In genomic region chr2:25608718-25609117, GRCh38 we compare ENCODE assay signal across 1 cellular context.
TF ChIP-seq lines count a peak whose summit lies in the region.

No MANE protein-coding gene starts in this region.

TF ChIP-seq in HepG2, 621 proteins besides CTCF, POLR2A, EP300 and RAD21:
- TF ChIP-seq, protein P1, sequence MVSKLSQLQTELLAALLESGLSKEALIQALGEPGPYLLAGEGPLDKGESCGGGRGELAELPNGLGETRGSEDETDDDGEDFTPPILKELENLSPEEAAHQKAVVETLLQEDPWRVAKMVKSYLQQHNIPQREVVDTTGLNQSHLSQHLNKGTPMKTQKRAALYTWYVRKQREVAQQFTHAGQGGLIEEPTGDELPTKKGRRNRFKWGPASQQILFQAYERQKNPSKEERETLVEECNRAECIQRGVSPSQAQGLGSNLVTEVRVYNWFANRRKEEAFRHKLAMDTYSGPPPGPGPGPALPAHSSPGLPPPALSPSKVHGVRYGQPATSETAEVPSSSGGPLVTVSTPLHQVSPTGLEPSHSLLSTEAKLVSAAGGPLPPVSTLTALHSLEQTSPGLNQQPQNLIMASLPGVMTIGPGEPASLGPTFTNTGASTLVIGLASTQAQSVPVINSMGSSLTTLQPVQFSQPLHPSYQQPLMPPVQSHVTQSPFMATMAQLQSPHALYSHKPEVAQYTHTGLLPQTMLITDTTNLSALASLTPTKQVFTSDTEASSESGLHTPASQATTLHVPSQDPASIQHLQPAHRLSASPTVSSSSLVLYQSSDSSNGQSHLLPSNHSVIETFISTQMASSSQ (IDR thresholded peaks at IDR 0.05; ENCODE audit: low read depth) = peak; percentile 34; the same call in 1 of the 2 replicates
- TF ChIP-seq, protein P1 (CRISPR knock-in tag; IDR thresholded peaks at IDR 0.05; ENCODE audit: borderline replicate concordance) = no peak
- TF ChIP-seq, protein P2, sequence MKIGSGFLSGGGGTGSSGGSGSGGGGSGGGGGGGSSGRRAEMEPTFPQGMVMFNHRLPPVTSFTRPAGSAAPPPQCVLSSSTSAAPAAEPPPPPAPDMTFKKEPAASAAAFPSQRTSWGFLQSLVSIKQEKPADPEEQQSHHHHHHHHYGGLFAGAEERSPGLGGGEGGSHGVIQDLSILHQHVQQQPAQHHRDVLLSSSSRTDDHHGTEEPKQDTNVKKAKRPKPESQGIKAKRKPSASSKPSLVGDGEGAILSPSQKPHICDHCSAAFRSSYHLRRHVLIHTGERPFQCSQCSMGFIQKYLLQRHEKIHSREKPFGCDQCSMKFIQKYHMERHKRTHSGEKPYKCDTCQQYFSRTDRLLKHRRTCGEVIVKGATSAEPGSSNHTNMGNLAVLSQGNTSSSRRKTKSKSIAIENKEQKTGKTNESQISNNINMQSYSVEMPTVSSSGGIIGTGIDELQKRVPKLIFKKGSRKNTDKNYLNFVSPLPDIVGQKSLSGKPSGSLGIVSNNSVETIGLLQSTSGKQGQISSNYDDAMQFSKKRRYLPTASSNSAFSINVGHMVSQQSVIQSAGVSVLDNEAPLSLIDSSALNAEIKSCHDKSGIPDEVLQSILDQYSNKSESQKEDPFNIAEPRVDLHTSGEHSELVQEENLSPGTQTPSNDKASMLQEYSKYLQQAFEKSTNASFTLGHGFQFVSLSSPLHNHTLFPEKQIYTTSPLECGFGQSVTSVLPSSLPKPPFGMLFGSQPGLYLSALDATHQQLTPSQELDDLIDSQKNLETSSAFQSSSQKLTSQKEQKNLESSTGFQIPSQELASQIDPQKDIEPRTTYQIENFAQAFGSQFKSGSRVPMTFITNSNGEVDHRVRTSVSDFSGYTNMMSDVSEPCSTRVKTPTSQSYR (CRISPR knock-in tag; IDR thresholded peaks at IDR 0.05; ENCODE audit: borderline replicate concordance) = no peak
- 0 out of 2 replicates have a peak, but pooled peaks have one; percentile 17 for TF ChIP-seq ZMYM4 (CRISPR knock-in tag; IDR thresholded peaks at IDR 0.05)
- TF ChIP-seq HOMEZ (CRISPR knock-in tag; IDR thresholded peaks at IDR 0.05; ENCODE audit: low read depth) = peak; percentile 31; the same call in 1 of the 2 replicates
